ENCODE assay signal across 8 cellular contexts in the genomic region with DNA sequence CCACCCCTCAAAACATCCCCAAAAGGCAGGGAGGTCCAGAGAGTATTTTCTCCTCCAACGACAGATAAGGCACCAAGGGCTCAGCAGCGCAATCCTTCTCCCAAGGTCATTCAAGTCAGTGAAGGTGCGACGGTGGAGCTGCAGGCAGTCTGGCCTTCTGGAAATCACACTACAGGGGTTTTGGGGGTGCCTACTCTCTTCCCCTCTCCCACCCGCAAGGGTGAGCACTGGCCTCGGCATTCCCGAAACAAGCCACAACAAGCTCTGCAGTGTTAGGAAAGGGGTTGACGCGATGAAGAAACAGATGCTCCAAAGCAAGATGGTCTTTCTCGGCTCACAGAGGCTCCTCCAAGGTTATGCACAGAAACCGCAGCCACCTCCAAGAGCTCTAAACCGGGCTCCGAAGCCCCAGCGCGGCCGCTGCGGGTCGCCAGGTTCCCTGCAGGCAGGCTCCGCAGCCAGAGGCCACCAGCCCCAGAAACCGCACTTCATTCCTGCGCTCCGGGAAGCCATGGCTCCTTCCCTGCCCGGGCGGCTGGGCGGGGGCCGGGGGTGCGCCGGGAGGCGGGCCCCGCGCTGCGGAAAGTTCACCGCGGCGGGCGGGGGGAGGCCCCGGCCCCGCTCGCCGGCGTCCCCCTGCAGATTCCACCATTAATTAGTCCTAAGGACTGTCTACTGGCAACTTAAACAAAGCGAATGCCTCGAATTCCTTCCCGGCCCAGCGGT. TPM values are rescaled to one million over a fixed set of nuclear protein-coding genes. Genes with fewer than 3 reads are reported as not detected.
DNase-seq lines count a peak whose midpoint lies in the region; ATAC-seq and TF ChIP-seq lines count a peak whose summit lies in the region.

No MANE protein-coding gene starts in this region.

- intact Hi-C loops in A673 (cut with micrococcal nuclease; ENCODE audit: unreplicated experiment), result loop anchor here (5.0 kb wide), 1 partner anchor 40 kb away; no protein-coding TSS in a partner anchor
- intact Hi-C loops in Panc1 (cut with micrococcal nuclease; ENCODE audit: unreplicated experiment), result loop anchor here (2.0 kb wide), 1 partner anchor 61 kb away; no protein-coding TSS in a partner anchor
- intact Hi-C loops in activated naive CD4-positive, alpha-beta T cell treated with anti-CD3 and anti-CD28 coated beads for 36 hours (cut with micrococcal nuclease), result loop anchor here (2.0 to 5.0 kb wide), 3 partner anchors 19 to 145 kb away; no protein-coding TSS in a partner anchor

- no peaks in the 10 kb centered on the region for H3K27me3 Mint-ChIP-seq in activated naive CD4-positive, alpha-beta T cell treated with anti-CD3 and anti-CD28 coated beads for 36 hours (ENCODE audit: low read depth)

- in situ Hi-C loops in GM13977 (cut with MboI; ENCODE audit: low pct_unique_long_range_greater_than_20kb, low sequenced_read_pairs, unreplicated experiment) (no loop called here), Panc1 (cut with HindIII; ENCODE audit: low pct_unique_long_range_greater_than_20kb, low sequenced_read_pairs) (no loop called here)

- H2AFZ ChIP-seq in neuron (ENCODE audit: low read depth, low read length), result peak overlapping the region; percentile 22

- ATAC-seq in Panc1 (peak; percentile 66), foreskin keratinocyte (peak; percentile 64), GM21717 (IDR thresholded peaks at IDR 0.05; ENCODE audit: unreplicated experiment) (no peak)

- CTCF ChIA-PET in A673 (lab: Charles Lee), result interaction anchor here (0.7 to 1.0 kb wide), 2 partner anchors 9 to 68 kb away, joined by 3 to 5 read pairs; no protein-coding TSS in a partner anchor
- CTCF ChIA-PET in Panc1 (lab: Charles Lee), result no interaction called here
- CTCF ChIA-PET in activated naive CD4-positive, alpha-beta T cell treated with anti-CD3 and anti-CD28 coated beads for 36 hours (lab: Charles Lee), result interaction anchor here (0.6 to 2.2 kb wide), 6 partner anchors 9 to 248 kb away, joined by 3 to 12 read pairs (median 4); no protein-coding TSS in a partner anchor

- H3K27ac Mint-ChIP-seq in activated naive CD4-positive, alpha-beta T cell treated with anti-CD3 and anti-CD28 coated beads for 36 hours, result no peak overlapping the region

- peak overlapping the region; percentile 90 for H3K27ac ChIP-seq in A673 (ENCODE audit: low read depth, low read length, poor library complexity, severe bottlenecking)
- H3K27ac ChIP-seq in Panc1 (ENCODE audit: low read length), result peak overlapping the region; percentile 77
- peak overlapping the region; percentile 80 for H3K27ac ChIP-seq in foreskin keratinocyte

- H3K9me3 Mint-ChIP-seq in activated naive CD4-positive, alpha-beta T cell treated with anti-CD3 and anti-CD28 coated beads for 36 hours, result no peaks in the 10 kb centered on the region

- H3K9me3 ChIP-seq in A673 (ENCODE audit: low read depth, low read length, poor library complexity, severe bottlenecking), result no peaks in the 10 kb centered on the region
- H3K9me3 ChIP-seq in Panc1 (ENCODE audit: control insufficient read depth, insufficient read depth, low read depth, low read length), result no peaks in the 10 kb centered on the region
- no peaks in the 10 kb centered on the region for H3K9me3 ChIP-seq in neuron (ENCODE audit: low read length)

- H3K4me1 Mint-ChIP-seq in activated naive CD4-positive, alpha-beta T cell treated with anti-CD3 and anti-CD28 coated beads for 36 hours (ENCODE audit: low read depth), result peaks cover 30% of the 10 kb centered on the region

- DNase-seq in A673 (ENCODE audit: low spot score) (peak; percentile 57), GM13977 (ENCODE audit: low spot score) (peak; percentile 66), Panc1 (ENCODE audit: low read depth, low spot score) (no peak), foreskin keratinocyte (peak; percentile 39 to 67), GF-D8 (lab: John Stamatoyannopoulos, UW) (no peak)
- DNase-seq in activated naive CD4-positive, alpha-beta T cell treated with anti-CD3 and anti-CD28 coated beads for 36 hours, result peak; percentile 44

- no peaks in the 10 kb centered on the region for H3K36me3 ChIP-seq in A673 (ENCODE audit: insufficient read depth, low read length, poor library complexity, severe bottlenecking)
- H3K36me3 ChIP-seq in Panc1 (ENCODE audit: control insufficient read depth, insufficient read depth, low read length), result no peaks in the 10 kb centered on the region
- no peaks in the 10 kb centered on the region for H3K36me3 ChIP-seq in neuron (ENCODE audit: insufficient read depth, low read length)

- no peaks in the 10 kb centered on the region for H3K36me3 Mint-ChIP-seq in activated naive CD4-positive, alpha-beta T cell treated with anti-CD3 and anti-CD28 coated beads for 36 hours (ENCODE audit: low read depth)

- H3K4me3 ChIP-seq in A673 (ENCODE audit: low read depth, low read length, poor library complexity, severe bottlenecking), result peak overlapping the region; percentile 90
- H3K4me3 ChIP-seq in Panc1 (ENCODE audit: low read depth in 2 of 2, low read length in 2 of 2), result peak overlapping the region; percentile 74 to 96
- H3K4me3 ChIP-seq in neuron (ENCODE audit: low read length), result peak overlapping the region; percentile 81

- POLR2A ChIA-PET in A673 (lab: Charles Lee; ENCODE audit: low non-redundant PET), result no interaction called here
- POLR2A ChIA-PET in Panc1 (lab: Charles Lee), result no interaction called here

- no TSS peak for BruUV-seq in A673 (replicated peaks; lab: Mats Ljungman, UMichigan)
- no TSS peak for BruUV-seq in Panc1 (replicated peaks; lab: Mats Ljungman, UMichigan)

- TF ChIP-seq CTCF in A673 (conservative IDR thresholded peaks at IDR 0.05; ENCODE audit: low read depth, low read length), result no peak
- no peak for TF ChIP-seq CTCF in GM13977 (IDR thresholded peaks at IDR 0.05; ENCODE audit: extremely low read depth, insufficient read depth, missing control alignments)
- no peak for TF ChIP-seq CTCF in Panc1 (IDR thresholded peaks at IDR 0.05)
- TF ChIP-seq CTCF in foreskin keratinocyte (conservative IDR thresholded peaks at IDR 0.05), result no peak

- H3K27me3 ChIP-seq in A673 (replicated peaks; ENCODE audit: insufficient read depth, low read depth, low read length, poor library complexity) (no peaks in the 10 kb centered on the region), Panc1 (ENCODE audit: control insufficient read depth, insufficient read depth, low read length) (no peaks in the 10 kb centered on the region), foreskin keratinocyte (no peaks in the 10 kb centered on the region), neuron (ENCODE audit: insufficient read depth, low read length) (no peaks in the 10 kb centered on the region)

- peaks cover 38% of the 10 kb centered on the region for H3K4me1 ChIP-seq in A673 (ENCODE audit: insufficient read depth, low read length, poor library complexity, severe bottlenecking)
- H3K4me1 ChIP-seq in Panc1 (ENCODE audit: control insufficient read depth, insufficient read depth, low read length), result peaks cover 23% of the 10 kb centered on the region; the same call in 1 of the 2 replicates
- peaks cover 34% of the 10 kb centered on the region for H3K4me1 ChIP-seq in foreskin keratinocyte
- peaks cover 16% of the 10 kb centered on the region for H3K4me1 ChIP-seq in neuron (ENCODE audit: insufficient read depth, low read length)

- H3K4me3 Mint-ChIP-seq in activated naive CD4-positive, alpha-beta T cell treated with anti-CD3 and anti-CD28 coated beads for 36 hours, result peak overlapping the region; percentile 98

RNA-seq across cellular contexts. Expression of gene LUZP1, which starts 1.1 kb away (rescaled TPM):
- total RNA-seq in A673 (2021) (32.6 and 34.9 TPM in 2 replicates), Panc1 (2021; ENCODE audit: unreplicated experiment) (40.2 TPM), foreskin keratinocyte (57.9 and 60.7 TPM in 2 replicates)
- 14.4 TPM for polyA plus RNA-seq in Panc1 (2012; ENCODE audit: insufficient read length)
- 10 to 100 TPM; 12.6 to 13.7 TPM for total RNA-seq in activated naive CD4-positive, alpha-beta T cell treated with anti-CD3 and anti-CD28 coated beads for 36 hours
- polyA plus RNA-seq in foreskin keratinocyte, result 11.4 and 12.8 TPM in 2 replicates

RNA-seq across cellular contexts. Expression of gene HTR1D, which starts 49.8 kb away (rescaled TPM):
- total RNA-seq in A673 (2021) (0.13 and 0.20 TPM in 2 replicates), Panc1 (2021; ENCODE audit: unreplicated experiment) (3.5 TPM), foreskin keratinocyte (0.14 and 0.24 TPM in 2 replicates)
- polyA plus RNA-seq in Panc1 (2012; ENCODE audit: insufficient read length), result 1.2 TPM
- total RNA-seq in activated naive CD4-positive, alpha-beta T cell treated with anti-CD3 and anti-CD28 coated beads for 36 hours, result not detected
- polyA plus RNA-seq in foreskin keratinocyte, result 0.09 and 0.11 TPM in 2 replicates

Comparison
In these comparisons a context has a peak if more than half of its experiments do, and no peak if none do; other contexts are left out.
1. DNase-seq: peak in A673 (single experiment), GM13977 (single experiment), activated naive CD4-positive, alpha-beta T cell treated with anti-CD3 and anti-CD28 coated beads for 36 hours (single experiment) and foreskin keratinocyte (2 of 2); none in Panc1 (single experiment) and GF-D8 (single experiment).
2. Peak in every context shown above with its lines, with median percentiles within 50 percentile points of each other: H3K27ac ChIP-seq and H3K4me3 ChIP-seq.